Comparison of ENCODE assay signal across 14 cellular contexts in the genomic region with DNA sequence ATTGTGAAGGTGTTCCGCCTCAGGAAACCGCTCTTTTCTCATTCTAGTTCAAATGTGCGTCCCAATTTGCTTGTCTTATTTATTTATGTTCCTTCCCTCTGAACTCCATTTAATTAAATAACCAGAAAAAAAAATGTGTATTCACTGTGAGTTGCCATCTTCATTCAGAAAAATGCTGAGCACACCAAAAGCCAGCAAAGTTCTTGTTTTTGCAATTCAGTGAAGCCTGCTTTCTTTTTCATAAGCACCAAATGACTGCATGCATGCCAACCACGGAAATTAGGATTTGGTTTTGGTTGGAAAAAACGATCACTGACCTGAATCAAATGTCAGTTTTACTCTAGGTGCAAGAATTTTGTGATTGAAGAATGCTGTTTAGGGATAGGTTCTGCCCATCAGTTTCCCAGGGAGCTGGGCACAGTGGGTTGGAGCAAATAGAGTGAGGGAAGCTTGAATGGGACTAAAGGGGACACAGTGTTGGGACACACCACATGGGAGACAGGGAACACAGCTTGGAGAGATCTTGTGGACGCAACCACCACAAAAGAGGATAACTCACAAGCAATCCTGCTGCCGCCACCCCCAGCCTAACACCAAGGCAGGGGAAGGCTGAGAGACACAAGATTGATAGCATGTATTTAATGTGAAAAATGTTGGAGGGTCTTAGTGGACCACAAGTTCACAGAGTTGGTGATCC.
"Had no signal": no experiment of that assay in that cellular context is flagged by ENCODE, and none has a peak within 500 bp of the region (broad histone marks: within the 10 kb centered on the region; RNA-seq: fewer than 3 reads in every experiment).

No MANE protein-coding gene starts in this region.

- DNase-seq: activated B cell treated with CpG ODN at 0.5 μM for 24 hours; activated CD4-positive, alpha-beta memory T cell treated with anti-CD3 and anti-CD28 coated beads for 36 hours; activated naive CD4-positive, alpha-beta T cell treated with Interleukin-2 at 50 U/mL for 16 hours; effector CD8-positive, alpha-beta T cell; kidney; left ventricle myocardium inferior; right cardiac atrium; T-helper 17 cell had no signal

- H3K4me2 ChIP-seq: smooth muscle cell had no signal

- H3K36me3 ChIP-seq: gastroesophageal sphincter, left ventricle myocardium inferior, neutrophil, tibial nerve had no signal

- H3K9me3 Mint-ChIP-seq: activated B cell treated with CpG ODN at 0.5 μM for 24 hours; activated CD4-positive, alpha-beta memory T cell treated with anti-CD3 and anti-CD28 coated beads for 36 hours; activated T-helper 1 cell treated with anti-CD3 and anti-CD28 coated beads, Interleukin-12 subunit alpha, Interleukin-12 subunit beta, Interleukin-2, Interleukin-4 antibody, amounts not matched to agents 30 ng/mL and 10 ng/mL and 1 ng/mL, durations not matched to agents 14 hours and 24 hours and 36 hours had no signal

- H3K4me1 Mint-ChIP-seq: activated B cell treated with CpG ODN at 0.5 μM for 24 hours, mesothelial cell of epicardium, T-helper 17 cell had no signal

- H3K4me3 ChIP-seq: gastroesophageal sphincter, left ventricle myocardium inferior, smooth muscle cell, tibial nerve had no signal

- H3K27ac ChIP-seq: gastroesophageal sphincter, left ventricle myocardium inferior, neutrophil, tibial nerve had no signal

- H3K27ac Mint-ChIP-seq: activated B cell treated with CpG ODN at 0.5 μM for 24 hours; activated CD4-positive, alpha-beta memory T cell treated with anti-CD3 and anti-CD28 coated beads for 36 hours; activated T-helper 1 cell treated with anti-CD3 and anti-CD28 coated beads, Interleukin-12 subunit alpha, Interleukin-12 subunit beta, Interleukin-2, Interleukin-4 antibody, amounts not matched to agents 30 ng/mL and 10 ng/mL and 1 ng/mL, durations not matched to agents 14 hours and 24 hours and 36 hours; mesothelial cell of epicardium; T-helper 17 cell had no signal

- H3K4me1 ChIP-seq: tibial nerve had no signal

- H3K4me3 Mint-ChIP-seq: activated B cell treated with CpG ODN at 0.5 μM for 24 hours; activated CD4-positive, alpha-beta memory T cell treated with anti-CD3 and anti-CD28 coated beads for 36 hours; activated T-helper 1 cell treated with anti-CD3 and anti-CD28 coated beads, Interleukin-12 subunit alpha, Interleukin-12 subunit beta, Interleukin-2, Interleukin-4 antibody, amounts not matched to agents 30 ng/mL and 10 ng/mL and 1 ng/mL, durations not matched to agents 14 hours and 24 hours and 36 hours; mesothelial cell of epicardium; T-helper 17 cell had no signal

- H3K9me3 ChIP-seq: gastroesophageal sphincter, left ventricle myocardium inferior, neutrophil had no signal

- H3K27me3 ChIP-seq: gastroesophageal sphincter, tibial nerve had no signal

- H3K36me3 Mint-ChIP-seq: activated CD4-positive, alpha-beta memory T cell treated with anti-CD3 and anti-CD28 coated beads for 36 hours; mesothelial cell of epicardium had no signal
